ENCODE assay signal across 27 cellular contexts in the genomic region with DNA sequence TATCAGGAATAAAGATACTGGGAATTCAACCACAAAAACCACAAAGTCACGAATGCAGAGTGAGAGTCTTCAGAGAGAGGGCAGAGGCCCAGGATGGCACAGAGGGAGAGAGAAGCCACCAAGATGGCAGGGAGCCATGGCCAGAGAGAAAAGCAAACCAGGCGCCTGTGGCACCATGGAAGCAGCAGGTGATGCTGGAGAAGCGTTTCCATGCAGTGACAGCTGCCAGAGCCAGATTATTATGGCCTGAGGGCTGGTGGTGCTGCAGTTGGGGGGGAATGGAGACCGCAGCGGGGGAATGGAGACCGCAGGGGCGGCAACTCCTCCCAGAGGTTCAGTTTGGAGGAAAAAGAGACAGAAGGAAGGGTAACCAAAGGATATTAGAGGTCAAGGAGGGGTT. TPM values are rescaled to one million over a fixed set of nuclear protein-coding genes. Genes with fewer than 3 reads are reported as not detected.
DNase-seq lines count a peak whose midpoint lies in the region; TF ChIP-seq lines count a peak whose summit lies in the region.
"Had no signal": no experiment of that assay in that cellular context is flagged by ENCODE, and none has a peak within 500 bp of the region (broad histone marks: within the 10 kb centered on the region; RNA-seq: fewer than 3 reads in every experiment).

No MANE protein-coding gene starts in this region.

- peaks cover 0 to 18% (median 5%) of the 10 kb centered on the region in 5 experiments for H3K9me3 Mint-ChIP-seq in brain
- H3K9me3 Mint-ChIP-seq: activated CD8-positive, alpha-beta T cell treated with anti-CD3 and anti-CD28 coated beads for 36 hours; activated naive CD4-positive, alpha-beta T cell treated with anti-CD3 and anti-CD28 coated beads for 36 hours; CD8-positive, alpha-beta T cell had no signal

- no peak overlapping the region for H3K4me3 Mint-ChIP-seq in brain
- H3K4me3 Mint-ChIP-seq: activated CD8-positive, alpha-beta T cell treated with anti-CD3 and anti-CD28 coated beads for 36 hours; activated naive CD4-positive, alpha-beta T cell treated with anti-CD3 and anti-CD28 coated beads for 36 hours; CD8-positive, alpha-beta T cell; H9 had no signal

- peak; percentile 48 to 72 for DNase-seq in NCI-H2081 (lab: John Stamatoyannopoulos, UW)
- DNase-seq in NCI-H2081 treated with DMSO at 0.1 percent for 48 hours (lab: John Stamatoyannopoulos, UW) = no peak
- peak; percentile 81 for DNase-seq in NCI-H1092 (lab: John Stamatoyannopoulos, UW)
- peak; percentile 1 for DNase-seq in NCI-H2196 treated with DMSO at 0.1 percent for 48 hours (lab: John Stamatoyannopoulos, UW; ENCODE audit: unreplicated experiment)
- DNase-seq in stimulated activated CD4-positive, alpha-beta T cell treated with anti-CD3 and anti-CD28 coated beads, Interleukin-2, amount 100 ng/mL, for 48 hours = no peak
- DNase-seq in foreskin melanocyte = no peak
- DNase-seq in amniotic stem cell (lab: John Stamatoyannopoulos, UW) = no peak
- DNase-seq: activated CD4-positive, CD25-positive, alpha-beta regulatory T cell treated with anti-CD3 and anti-CD28 coated beads, Interleukin-2, amount 50 U/mL, for 72 hours; activated CD8-positive, alpha-beta T cell treated with anti-CD3 and anti-CD28 coated beads for 36 hours; activated naive CD4-positive, alpha-beta T cell treated with anti-CD3 and anti-CD28 coated beads for 36 hours; activated T-cell treated with anti-CD3 and anti-CD28 coated beads, Interleukin-2, amount 50 U/mL, for 1 hour; amygdala; CD8-positive, alpha-beta T cell; dermis blood vessel endothelial cell; DMS153; H9; heart left ventricle; IMR-90; MM.1S; NCI-H2171; NK-92 treated with Interleukin-12 subunit alpha and Interleukin-12 subunit beta, amount 100 ng/mL, for 24 hours; Peyer's patch; stimulated activated CD4-positive, alpha-beta T cell treated with anti-CD3 and anti-CD28 coated beads, Interleukin-4, amount 100 ng/mL, for 4 hours; stimulated activated naive CD8-positive, alpha-beta T cell treated with anti-CD3 and anti-CD28 coated beads, Interleukin-15, Interleukin-2, amounts not matched to agents 100 U/mL and 50 U/mL, for 24 hours; T1000; thyroid gland had no signal

- TF ChIP-seq CTCF in brain (conservative IDR thresholded peaks at IDR 0.05) = no peak

- H3K27me3 Mint-ChIP-seq in brain = no peaks in the 10 kb centered on the region
- H3K27me3 Mint-ChIP-seq: activated CD8-positive, alpha-beta T cell treated with anti-CD3 and anti-CD28 coated beads for 36 hours had no signal

- H3K36me3 Mint-ChIP-seq in brain = peaks cover 4% of the 10 kb centered on the region

- H3K4me1 Mint-ChIP-seq in brain = peaks cover 3% of the 10 kb centered on the region
- H3K4me1 Mint-ChIP-seq: H9 had no signal

- H3K27ac Mint-ChIP-seq in brain = peak overlapping the region; percentile 51 to 85 (median 75)
- H3K27ac Mint-ChIP-seq: activated CD8-positive, alpha-beta T cell treated with anti-CD3 and anti-CD28 coated beads for 36 hours; activated naive CD4-positive, alpha-beta T cell treated with anti-CD3 and anti-CD28 coated beads for 36 hours; CD8-positive, alpha-beta T cell; H9 had no signal

RNA-seq across cellular contexts. Expression of gene TAFAZZIN, which starts 5.8 kb away (rescaled TPM):
- 23.3 TPM for polyA plus RNA-seq in brain (ENCODE audit: insufficient read depth, low read depth, low replicate concordance)

RNA-seq across cellular contexts. Expression of gene DNASE1L1, which starts 8.1 kb away (rescaled TPM):
- 30.0 TPM for polyA plus RNA-seq in brain (ENCODE audit: insufficient read depth, low read depth, low replicate concordance)

RNA-seq across cellular contexts. Expression of gene ATP6AP1, which starts 11.3 kb away (rescaled TPM):
- polyA plus RNA-seq in brain (ENCODE audit: insufficient read depth, low read depth, low replicate concordance) = 270 TPM

RNA-seq across cellular contexts. Expression of gene RPL10, which starts 19.0 kb away (rescaled TPM):
- 5,372 TPM for polyA plus RNA-seq in brain (ENCODE audit: insufficient read depth, low read depth, low replicate concordance)

RNA-seq across cellular contexts. Expression of gene GDI1, which starts 19.8 kb away (rescaled TPM):
- polyA plus RNA-seq in brain (ENCODE audit: insufficient read depth, low read depth, low replicate concordance) = 830 TPM

Comparison
In these comparisons a context has a peak if more than half of its experiments do, and no peak if none do; other contexts are left out.
1. DNase-seq: peak in NCI-H2081 (2 of 2), NCI-H1092 (single experiment) and NCI-H2196 treated with DMSO at 0.1 percent for 48 hours (single experiment); none in NCI-H2081 treated with DMSO at 0.1 percent for 48 hours (single experiment), stimulated activated CD4-positive, alpha-beta T cell treated with anti-CD3 and anti-CD28 coated beads, Interleukin-2, amount 100 ng/mL, for 48 hours (0 of 2), foreskin melanocyte (single experiment) and amniotic stem cell (single experiment).